17 cellular contexts compared by ENCODE assay signal in genomic region chr16:3810198-3810664, GRCh38.
A peak's percentile ranks its signal among the peaks of the same experiment; 100 is the strongest.
DNase-seq lines count a peak whose midpoint lies in the region; ATAC-seq and TF ChIP-seq lines count a peak whose summit lies in the region.
"Had no signal": no experiment of that assay in that cellular context is flagged by ENCODE, and none has a peak within 500 bp of the region (broad histone marks: within the 10 kb centered on the region; RNA-seq: fewer than 3 reads in every experiment).

No MANE protein-coding gene starts in this region.

- CTCF ChIA-PET in activated naive CD4-positive, alpha-beta T cell treated with anti-CD3 and anti-CD28 coated beads, Interleukin-2, amount 10 ng/mL, durations not matched to agents 7 days and 5 days (lab: Charles Lee) = interaction anchor here (0.9 to 1.4 kb wide), 3 partner anchors 9 to 444 kb away, joined by 3 read pairs; no protein-coding TSS in a partner anchor

- H3K9me3 Mint-ChIP-seq in activated naive CD4-positive, alpha-beta T cell treated with anti-CD3 and anti-CD28 coated beads, Interleukin-2, amount 10 ng/mL, durations not matched to agents 7 days and 5 days = no peaks in the 10 kb centered on the region
- H3K9me3 Mint-ChIP-seq in activated naive CD8-positive, alpha-beta T cell treated with anti-CD3 and anti-CD28 coated beads, Interleukin-2, amount 50 U/mL, for 24 hours = no peaks in the 10 kb centered on the region
- no peaks in the 10 kb centered on the region for H3K9me3 Mint-ChIP-seq in stimulated activated memory B cell treated with anti-CD40 and anti-IgM and Interleukin-4, amounts not matched to agents 10 μg/mL and 1 μg/mL and 100 μg/mL, for 72 hours
- H3K9me3 Mint-ChIP-seq in type B pancreatic cell = no peaks in the 10 kb centered on the region

- no peak for TF ChIP-seq CTCF in type B pancreatic cell (conservative IDR thresholded peaks at IDR 0.05)

- DNase-seq in activated naive CD4-positive, alpha-beta T cell treated with anti-CD3 and anti-CD28 coated beads, Interleukin-2, amount 10 ng/mL, durations not matched to agents 7 days and 5 days = no peak
- no peak for DNase-seq in activated naive CD4-positive, alpha-beta T cell treated with Interleukin-2 at 50 U/mL for 16 hours
- DNase-seq in activated naive CD8-positive, alpha-beta T cell treated with anti-CD3 and anti-CD28 coated beads, Interleukin-2, amount 50 U/mL, for 24 hours = no peak
- DNase-seq in NCI-H128 (lab: John Stamatoyannopoulos, UW; ENCODE audit: unreplicated experiment) (no peak), type B pancreatic cell (ENCODE audit: extremely low spot score, unreplicated experiment) (no peak)
- DNase-seq: effector memory CD4-positive, alpha-beta T cell; IMR-90; left cardiac atrium; MM.1S; NCI-H1694; NCI-H345; NK-92 treated with Interleukin-12 subunit alpha and Interleukin-12 subunit beta, amount 100 ng/mL, for 24 hours; right cardiac atrium; RPMI8226 had no signal

- peaks cover 55% of the 10 kb centered on the region for H3K36me3 Mint-ChIP-seq in activated naive CD4-positive, alpha-beta T cell treated with anti-CD3 and anti-CD28 coated beads, Interleukin-2, amount 10 ng/mL, durations not matched to agents 7 days and 5 days
- peaks cover 17% of the 10 kb centered on the region for H3K36me3 Mint-ChIP-seq in activated naive CD8-positive, alpha-beta T cell treated with anti-CD3 and anti-CD28 coated beads, Interleukin-2, amount 50 U/mL, for 24 hours (ENCODE audit: low read depth)
- peaks cover 49% of the 10 kb centered on the region for H3K36me3 Mint-ChIP-seq in stimulated activated memory B cell treated with anti-CD40 and anti-IgM and Interleukin-4, amounts not matched to agents 10 μg/mL and 1 μg/mL and 100 μg/mL, for 72 hours
- peaks cover 24% of the 10 kb centered on the region for H3K36me3 Mint-ChIP-seq in type B pancreatic cell

- ATAC-seq in HG02610 (IDR thresholded peaks at IDR 0.05; ENCODE audit: unreplicated experiment) (peak; percentile 59), esophagus mucosa (no peak)
- ATAC-seq in activated naive CD8-positive, alpha-beta T cell treated with anti-CD3 and anti-CD28 coated beads, Interleukin-2, amount 50 U/mL, for 24 hours = peak; percentile 74
- ATAC-seq in stimulated activated memory B cell treated with anti-CD40 and anti-IgM and Interleukin-4, amounts not matched to agents 10 μg/mL and 1 μg/mL and 100 μg/mL, for 72 hours = no peak
- ATAC-seq: left cardiac atrium, right cardiac atrium had no signal

- H3K4me1 Mint-ChIP-seq in activated naive CD4-positive, alpha-beta T cell treated with anti-CD3 and anti-CD28 coated beads, Interleukin-2, amount 10 ng/mL, durations not matched to agents 7 days and 5 days = peaks cover 58% of the 10 kb centered on the region
- H3K4me1 Mint-ChIP-seq in activated naive CD8-positive, alpha-beta T cell treated with anti-CD3 and anti-CD28 coated beads, Interleukin-2, amount 50 U/mL, for 24 hours = peaks cover 78% of the 10 kb centered on the region
- H3K4me1 Mint-ChIP-seq in stimulated activated memory B cell treated with anti-CD40 and anti-IgM and Interleukin-4, amounts not matched to agents 10 μg/mL and 1 μg/mL and 100 μg/mL, for 72 hours = peaks cover 90% of the 10 kb centered on the region
- H3K4me1 Mint-ChIP-seq in type B pancreatic cell (ENCODE audit: unreplicated experiment) = peaks cover 31% of the 10 kb centered on the region

- H3K4me3 Mint-ChIP-seq in activated naive CD4-positive, alpha-beta T cell treated with anti-CD3 and anti-CD28 coated beads, Interleukin-2, amount 10 ng/mL, durations not matched to agents 7 days and 5 days = no peak overlapping the region
- no peak overlapping the region for H3K4me3 Mint-ChIP-seq in activated naive CD8-positive, alpha-beta T cell treated with anti-CD3 and anti-CD28 coated beads, Interleukin-2, amount 50 U/mL, for 24 hours
- H3K4me3 Mint-ChIP-seq in stimulated activated memory B cell treated with anti-CD40 and anti-IgM and Interleukin-4, amounts not matched to agents 10 μg/mL and 1 μg/mL and 100 μg/mL, for 72 hours = no peak overlapping the region
- no peak overlapping the region for H3K4me3 Mint-ChIP-seq in type B pancreatic cell

- H3K27me3 Mint-ChIP-seq in activated naive CD4-positive, alpha-beta T cell treated with anti-CD3 and anti-CD28 coated beads, Interleukin-2, amount 10 ng/mL, durations not matched to agents 7 days and 5 days = no peaks in the 10 kb centered on the region
- no peaks in the 10 kb centered on the region for H3K27me3 Mint-ChIP-seq in activated naive CD8-positive, alpha-beta T cell treated with anti-CD3 and anti-CD28 coated beads, Interleukin-2, amount 50 U/mL, for 24 hours
- H3K27me3 Mint-ChIP-seq in stimulated activated memory B cell treated with anti-CD40 and anti-IgM and Interleukin-4, amounts not matched to agents 10 μg/mL and 1 μg/mL and 100 μg/mL, for 72 hours = no peaks in the 10 kb centered on the region
- no peaks in the 10 kb centered on the region for H3K27me3 Mint-ChIP-seq in type B pancreatic cell

- peak overlapping the region; percentile 3 for H3K27ac Mint-ChIP-seq in activated naive CD4-positive, alpha-beta T cell treated with anti-CD3 and anti-CD28 coated beads, Interleukin-2, amount 10 ng/mL, durations not matched to agents 7 days and 5 days
- peak overlapping the region; percentile 27 for H3K27ac Mint-ChIP-seq in activated naive CD8-positive, alpha-beta T cell treated with anti-CD3 and anti-CD28 coated beads, Interleukin-2, amount 50 U/mL, for 24 hours
- H3K27ac Mint-ChIP-seq in stimulated activated memory B cell treated with anti-CD40 and anti-IgM and Interleukin-4, amounts not matched to agents 10 μg/mL and 1 μg/mL and 100 μg/mL, for 72 hours = peak overlapping the region; percentile 85
- no peak overlapping the region for H3K27ac Mint-ChIP-seq in type B pancreatic cell

Comparison
In these comparisons a context has a peak if more than half of its experiments do, and no peak if none do; other contexts are left out.
1. ATAC-seq: peak in HG02610 (single experiment) and activated naive CD8-positive, alpha-beta T cell treated with anti-CD3 and anti-CD28 coated beads, Interleukin-2, amount 50 U/mL, for 24 hours (single experiment); none in stimulated activated memory B cell treated with anti-CD40 and anti-IgM and Interleukin-4, amounts not matched to agents 10 μg/mL and 1 μg/mL and 100 μg/mL, for 72 hours (single experiment) and esophagus mucosa (single experiment).